1 cellular context compared by ENCODE assay signal in genomic region chr2:121563754-121564153, GRCh38. TPM values are rescaled to one million over a fixed set of nuclear protein-coding genes. Genes with fewer than 3 reads are reported as not detected.
"Had no signal": no experiment of that assay in that cellular context is flagged by ENCODE, and none has a peak within 500 bp of the region (broad histone marks: within the 10 kb centered on the region; RNA-seq: fewer than 3 reads in every experiment).

No MANE protein-coding gene starts in this region.

RNA-seq across cellular contexts. Expression of gene RNU4ATAC, which starts 33.1 kb away (rescaled TPM):
- total RNA-seq: SJSA1 had no signal
